Comparison of ENCODE assay signal across 1 cellular context in genomic region chr21:33414926-33415325, GRCh38.
TF ChIP-seq lines count a peak whose summit lies in the region.

No MANE protein-coding gene starts in this region.

TF ChIP-seq in HEK293, 187 proteins besides CTCF, POLR2A, EP300 and RAD21 (continued from another document):
- TF ChIP-seq, protein P1, sequence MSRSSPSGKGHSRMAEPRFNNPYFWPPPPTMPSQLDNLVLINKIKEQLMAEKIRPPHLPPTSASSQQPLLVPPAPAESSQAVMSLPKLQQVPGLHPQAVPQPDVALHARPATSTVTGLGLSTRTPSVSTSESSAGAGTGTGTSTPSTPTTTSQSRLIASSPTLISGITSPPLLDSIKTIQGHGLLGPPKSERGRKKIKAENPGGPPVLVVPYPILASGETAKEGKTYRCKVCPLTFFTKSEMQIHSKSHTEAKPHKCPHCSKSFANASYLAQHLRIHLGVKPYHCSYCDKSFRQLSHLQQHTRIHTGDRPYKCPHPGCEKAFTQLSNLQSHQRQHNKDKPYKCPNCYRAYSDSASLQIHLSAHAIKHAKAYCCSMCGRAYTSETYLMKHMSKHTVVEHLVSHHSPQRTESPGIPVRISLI (tag by site-specific recombination; IDR thresholded peaks at IDR 0.05), result no peak
- TF ChIP-seq ZNF48 (tag by site-specific recombination; IDR thresholded peaks at IDR 0.05), result no peak
